In the genomic region with DNA sequence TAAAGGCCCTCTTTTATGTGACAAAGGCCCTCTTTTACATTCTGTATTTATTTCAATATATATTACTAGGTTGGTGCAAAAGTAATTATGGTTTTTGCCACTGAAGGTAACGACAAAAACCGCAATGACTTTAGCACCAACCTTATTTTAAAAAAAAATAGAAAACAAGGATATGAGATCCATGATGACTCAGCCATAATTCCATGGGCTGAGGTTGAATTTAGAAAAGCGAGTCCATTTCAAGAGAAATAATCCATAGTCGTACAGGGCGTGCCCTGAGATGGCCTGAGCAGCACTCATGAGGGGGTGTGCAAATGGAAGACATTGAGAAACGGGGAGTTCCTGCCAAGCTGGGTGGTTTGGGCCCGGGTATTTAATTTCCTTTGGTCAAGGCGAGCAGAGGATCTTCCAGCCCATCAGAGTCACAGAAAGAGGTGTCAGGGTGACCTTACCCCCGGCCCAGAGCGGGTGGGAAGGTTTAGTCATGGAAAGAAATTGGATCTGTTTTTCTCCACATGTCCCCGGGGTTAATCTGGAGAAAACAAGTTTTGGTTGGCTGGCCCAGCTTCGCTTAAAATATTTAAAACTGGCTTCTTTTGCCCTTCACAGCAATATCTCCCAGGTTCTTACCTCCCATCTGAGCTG, we compare ENCODE assay signal across 21 cellular contexts.
"Had no signal": no experiment of that assay in that cellular context is flagged by ENCODE, and none has a peak within 500 bp of the region (broad histone marks: within the 10 kb centered on the region; RNA-seq: fewer than 3 reads in every experiment).

No MANE protein-coding gene starts in this region.

- H3K4me3 ChIP-seq: colonic mucosa, esophagus squamous epithelium, lung, neural progenitor cell, suprapubic skin had no signal

- H3K9me3 Mint-ChIP-seq: activated CD4-positive, alpha-beta T cell treated with anti-CD3 and anti-CD28 coated beads, Interleukin-2, amount 10 ng/mL, durations not matched to agents 24 days and 14 days; activated T-cell treated with anti-CD3 and anti-CD28 coated beads, Interleukin-2, amount 50 U/mL, for 72 hours; immature natural killer cell; neural progenitor cell; T-helper 2 cell treated with Interferon-gamma antibody and Interleukin-4, amounts not matched to agents 5 μg/mL and 100 μg/mL, for 36 hours had no signal

- ATAC-seq: activated T-cell treated with anti-CD3 and anti-CD28 coated beads, Interleukin-2, amount 50 U/mL, for 72 hours; stimulated activated naive CD8-positive, alpha-beta T cell treated with anti-CD3 and anti-CD28 coated beads, Interleukin-15, Interleukin-2, amounts not matched to agents 100 U/mL and 50 U/mL, for 24 hours had no signal

- H3K4me1 ChIP-seq: colonic mucosa, esophagus squamous epithelium, neural progenitor cell, suprapubic skin had no signal

- H3K27me3 ChIP-seq: colonic mucosa, neural progenitor cell had no signal

- H3K27me3 Mint-ChIP-seq: activated CD4-positive, alpha-beta T cell treated with anti-CD3 and anti-CD28 coated beads, Interleukin-2, amount 10 ng/mL, durations not matched to agents 24 days and 14 days; activated naive CD8-positive, alpha-beta T cell had no signal

- H3K27ac ChIP-seq: colonic mucosa, esophagus squamous epithelium, neural progenitor cell, suprapubic skin had no signal

- FAIRE-seq: small intestine had no signal

- H3K36me3 ChIP-seq: colonic mucosa, esophagus squamous epithelium, neural progenitor cell, suprapubic skin had no signal

- H3K9me3 ChIP-seq: colonic mucosa, esophagus squamous epithelium, suprapubic skin had no signal

- H2AFZ ChIP-seq: neural progenitor cell had no signal

- DNase-seq: activated CD4-positive, alpha-beta T cell treated with anti-CD3 and anti-CD28 coated beads, Interleukin-2, amount 10 ng/mL, durations not matched to agents 24 days and 14 days; activated CD4-positive, CD25-positive, alpha-beta regulatory T cell; activated CD8-positive, alpha-beta memory T cell treated with anti-CD3 and anti-CD28 coated beads, Interleukin-2, amount 50 U/mL, for 48 hours; activated gamma-delta T cell treated with Interleukin-2 at 50 U/mL for 16 hours; activated T-cell treated with anti-CD3 and anti-CD28 coated beads, Interleukin-2, amount 50 U/mL, for 72 hours; amniotic stem cell; colonic mucosa; esophagus squamous epithelium; glutamatergic neuron; immature natural killer cell; midbrain; small intestine; stimulated activated CD4-positive, alpha-beta T cell treated with anti-CD3 and anti-CD28 coated beads, Interleukin-4, amount 100 ng/mL, for 4 hours; stimulated activated CD8-positive, alpha-beta memory T cell treated with anti-CD3 and anti-CD28 coated beads, Interleukin-4, amount 100 ng/mL, for 48 hours; stimulated activated naive CD8-positive, alpha-beta T cell treated with anti-CD3 and anti-CD28 coated beads, Interleukin-15, Interleukin-2, amounts not matched to agents 100 U/mL and 50 U/mL, for 24 hours; trophoblast cell had no signal

- H3K4me2 ChIP-seq: neural progenitor cell had no signal

- H3K36me3 Mint-ChIP-seq: activated naive CD8-positive, alpha-beta T cell; immature natural killer cell; neural progenitor cell had no signal

- H3K27ac Mint-ChIP-seq: activated CD4-positive, alpha-beta T cell treated with anti-CD3 and anti-CD28 coated beads, Interleukin-2, amount 10 ng/mL, durations not matched to agents 24 days and 14 days; activated naive CD8-positive, alpha-beta T cell; activated T-cell treated with anti-CD3 and anti-CD28 coated beads, Interleukin-2, amount 50 U/mL, for 72 hours; immature natural killer cell; neural progenitor cell; T-helper 2 cell treated with Interferon-gamma antibody and Interleukin-4, amounts not matched to agents 5 μg/mL and 100 μg/mL, for 36 hours had no signal

- H3K4me1 Mint-ChIP-seq: activated CD4-positive, alpha-beta T cell treated with anti-CD3 and anti-CD28 coated beads, Interleukin-2, amount 10 ng/mL, durations not matched to agents 24 days and 14 days; immature natural killer cell had no signal

- H3K4me3 Mint-ChIP-seq: activated CD4-positive, alpha-beta T cell treated with anti-CD3 and anti-CD28 coated beads, Interleukin-2, amount 10 ng/mL, durations not matched to agents 24 days and 14 days; activated naive CD8-positive, alpha-beta T cell; activated T-cell treated with anti-CD3 and anti-CD28 coated beads, Interleukin-2, amount 50 U/mL, for 72 hours; immature natural killer cell; neural progenitor cell; T-helper 2 cell treated with Interferon-gamma antibody and Interleukin-4, amounts not matched to agents 5 μg/mL and 100 μg/mL, for 36 hours had no signal
